In the genomic region with DNA sequence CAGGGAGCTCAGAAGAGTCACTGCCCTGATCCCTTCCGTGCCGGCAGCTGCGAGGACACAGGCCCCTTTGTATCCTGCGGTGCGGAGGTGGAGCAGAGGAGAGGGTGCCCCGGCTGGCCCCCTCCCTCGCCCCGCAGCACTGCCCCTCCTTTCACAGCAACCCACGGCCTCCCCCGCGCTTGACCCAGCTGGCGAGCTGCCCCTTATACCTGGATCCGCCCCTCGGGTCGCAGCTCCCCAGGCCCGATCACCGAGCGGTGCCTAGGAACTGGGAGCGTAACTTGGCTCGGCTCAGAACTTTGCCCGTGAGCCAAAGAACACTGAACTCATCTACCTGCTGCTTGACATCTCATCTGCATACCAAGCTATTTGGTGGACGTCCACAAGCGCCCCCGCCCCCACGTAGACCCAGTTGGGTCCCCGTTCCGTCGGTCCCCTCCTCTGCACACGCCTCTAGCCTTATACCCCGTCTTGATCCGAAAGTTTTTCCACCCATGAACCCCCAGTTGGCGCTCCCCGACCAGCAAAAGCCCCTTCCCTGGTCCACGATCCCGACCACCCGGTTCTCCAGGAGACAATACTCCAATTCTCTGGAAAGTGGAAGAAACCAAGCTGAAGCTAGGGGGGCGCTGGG, we compare ENCODE assay signal across 8 cellular contexts. TPM values are rescaled to one million over a fixed set of nuclear protein-coding genes. Genes with fewer than 3 reads are reported as not detected.
DNase-seq lines count a peak whose midpoint lies in the region; ATAC-seq, FAIRE-seq and TF ChIP-seq lines count a peak whose summit lies in the region.

No MANE protein-coding gene starts in this region.

- POLR2A ChIA-PET in A549 (lab: Yijun Ruan, JAX): interaction anchor here (0.6 to 2.5 kb wide), 26 partner anchors 10 to 725 kb away, joined by 3 to 84 read pairs (median 4); a partner anchor contains a TSS

- in situ Hi-C loops in astrocyte of the spinal cord (cut with HindIII; ENCODE audit: low sequenced_read_pairs): no loop called here

- H3K27me3 ChIP-seq in sigmoid colon: no peaks in the 10 kb centered on the region

- H3K9me3 ChIP-seq in A549: no peaks in the 10 kb centered on the region
- H3K9me3 ChIP-seq in sigmoid colon: no peaks in the 10 kb centered on the region

- H3K4me1 ChIP-seq in A549 (peaks cover 28% of the 10 kb centered on the region; the same call in 2 of the 3 replicates), sigmoid colon (peaks cover 0 to 54% (median 47%) of the 10 kb centered on the region in 4 donors)

- peaks cover 0 to 8% (median 1%) of the 10 kb centered on the region in 4 donors for H3K36me3 ChIP-seq in sigmoid colon

- DNase-seq in A549 (ENCODE audit: low read depth in 1 of 2, low spot score in 1 of 2) (peak; percentile 23 to 28), RKO (ENCODE audit: low spot score) (peak; percentile 35), astrocyte of the spinal cord (ENCODE audit: low read depth, low spot score) (no peak), hypothalamus (lab: John Stamatoyannopoulos, UW) (peak in 49 of 51 donors; percentile 53 to 94 (median 79)), sigmoid colon (peak; percentile 85), NCI-H510A treated with DMSO at 0.1 percent for 48 hours (lab: John Stamatoyannopoulos, UW) (no peak)

- H3K4me3 ChIP-seq in A549 (peak overlapping the region; percentile 80), astrocyte of the spinal cord (ENCODE audit: low read depth, low read length) (peak overlapping the region; percentile 82), sigmoid colon (peak overlapping the region; percentile 64 to 88 (median 84))

- no peak for FAIRE-seq in A549 (lab: Jason Lieb, UNC)

- H3K27ac ChIP-seq in A549: peak overlapping the region; percentile 89 to 91
- peak overlapping the region; percentile 86 to 94 (median 92) for H3K27ac ChIP-seq in sigmoid colon

- ATAC-seq in A549 (peak; percentile 65 to 74), GM18499 (IDR thresholded peaks at IDR 0.05; ENCODE audit: insufficient read depth, unreplicated experiment) (peak; percentile 4), HG02943 (IDR thresholded peaks at IDR 0.05; ENCODE audit: low read depth, unreplicated experiment) (peak; percentile 31)

- CTCF ChIA-PET in A549 (lab: Yijun Ruan, JAX): interaction anchor here (0.5 to 4.3 kb wide), 10 partner anchors 9 to 296 kb away, joined by 3 to 36 read pairs (median 6); a partner anchor contains a TSS

- TF ChIP-seq POLR2A in A549 (IDR thresholded peaks at IDR 0.05; ENCODE audit: low read length) (peak; percentile 22; the same call in 1 of the 2 replicates), sigmoid colon (IDR thresholded peaks at IDR 0.05) (no peak)

- intact Hi-C loops in sigmoid colon (cut with DNase I): loop anchor here (1.0 kb wide), 1 partner anchor 96 kb away; no protein-coding TSS in a partner anchor

- TF ChIP-seq EP300 in A549 (IDR thresholded peaks at IDR 0.05): no peak
- no peak for TF ChIP-seq EP300 in sigmoid colon (IDR thresholded peaks at IDR 0.05)

- TF ChIP-seq CTCF in A549 (IDR thresholded peaks at IDR 0.05): no peak
- TF ChIP-seq CTCF in astrocyte of the spinal cord (IDR thresholded peaks at IDR 0.05; ENCODE audit: low read depth, low read length): no peak
- no peak for TF ChIP-seq CTCF in sigmoid colon (IDR thresholded peaks at IDR 0.05)

- WGBS in A549 (ENCODE audit: missing lambda C conversion rate): under 1% methylated on average over 21 of the region's 37 CpGs
- WGBS in sigmoid colon, 2 donors: 0 to 1% methylated on average over 37 of the region's 37 CpGs

- TF ChIP-seq RAD21 in A549 (conservative IDR thresholded peaks at IDR 0.05 in 1 of 2, IDR thresholded peaks at IDR 0.05 in 1 of 2): no peak; a peak in 1 of 5 replicates

- H3K4me2 ChIP-seq in A549: peak overlapping the region; percentile 90

TF ChIP-seq in A549, 52 proteins besides CTCF, POLR2A, EP300 and RAD21:
- TF ChIP-seq, protein P1, sequence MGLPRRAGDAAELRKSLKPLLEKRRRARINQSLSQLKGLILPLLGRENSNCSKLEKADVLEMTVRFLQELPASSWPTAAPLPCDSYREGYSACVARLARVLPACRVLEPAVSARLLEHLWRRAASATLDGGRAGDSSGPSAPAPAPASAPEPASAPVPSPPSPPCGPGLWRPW (IDR thresholded peaks at IDR 0.05): no peak
- TF ChIP-seq HDAC2 (IDR thresholded peaks at IDR 0.05) (no peak), GATA3 (IDR thresholded peaks at IDR 0.05; ENCODE audit: borderline replicate concordance) (no peak), HOXB5 (CRISPR knock-in tag; IDR thresholded peaks at IDR 0.05) (no peak), TP53 (CRISPR knock-in tag; IDR thresholded peaks at IDR 0.05) (no peak), MAZ (IDR thresholded peaks at IDR 0.05; ENCODE audit: borderline replicate concordance, low read depth, low read length) (no peak), HEYL (CRISPR knock-in tag; IDR thresholded peaks at IDR 0.05) (no peak), SREBF2 (IDR thresholded peaks at IDR 0.05) (no peak), CEBPB (IDR thresholded peaks at IDR 0.05) (no peak), FOSL2 (IDR thresholded peaks at IDR 0.05) (no peak), FOSL2 (CRISPR knock-in tag; IDR thresholded peaks at IDR 0.05) (no peak), TFCP2L1 (CRISPR knock-in tag; IDR thresholded peaks at IDR 0.05) (no peak), NPAS2 (CRISPR knock-in tag; IDR thresholded peaks at IDR 0.05; ENCODE audit: borderline replicate concordance) (no peak)
- TF ChIP-seq, protein P2, sequence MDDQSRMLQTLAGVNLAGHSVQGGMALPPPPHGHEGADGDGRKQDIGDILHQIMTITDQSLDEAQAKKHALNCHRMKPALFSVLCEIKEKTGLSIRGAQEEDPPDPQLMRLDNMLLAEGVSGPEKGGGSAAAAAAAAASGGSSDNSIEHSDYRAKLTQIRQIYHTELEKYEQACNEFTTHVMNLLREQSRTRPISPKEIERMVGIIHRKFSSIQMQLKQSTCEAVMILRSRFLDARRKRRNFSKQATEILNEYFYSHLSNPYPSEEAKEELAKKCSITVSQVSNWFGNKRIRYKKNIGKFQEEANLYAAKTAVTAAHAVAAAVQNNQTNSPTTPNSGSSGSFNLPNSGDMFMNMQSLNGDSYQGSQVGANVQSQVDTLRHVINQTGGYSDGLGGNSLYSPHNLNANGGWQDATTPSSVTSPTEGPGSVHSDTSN (IDR thresholded peaks at IDR 0.05): no peak
- TF ChIP-seq, protein P3, sequence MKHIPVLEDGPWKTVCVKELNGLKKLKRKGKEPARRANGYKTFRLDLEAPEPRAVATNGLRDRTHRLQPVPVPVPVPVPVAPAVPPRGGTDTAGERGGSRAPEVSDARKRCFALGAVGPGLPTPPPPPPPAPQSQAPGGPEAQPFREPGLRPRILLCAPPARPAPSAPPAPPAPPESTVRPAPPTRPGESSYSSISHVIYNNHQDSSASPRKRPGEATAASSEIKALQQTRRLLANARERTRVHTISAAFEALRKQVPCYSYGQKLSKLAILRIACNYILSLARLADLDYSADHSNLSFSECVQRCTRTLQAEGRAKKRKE (CRISPR knock-in tag; IDR thresholded peaks at IDR 0.05; ENCODE audit: low read depth): no peak

RNA-seq across cellular contexts. Expression of a gene that starts 0.7 kb away (rescaled TPM):
- polyA plus RNA-seq in A549 (2011; rRNA removed) (11.9 and 23.6 TPM in 2 replicates), A549 (2017; fragmentation: RNase III; extraction: RNeasy Plus Mini Kit Qiagen cat#74134 plus additional on column Dnase treatment) (23.6 to 30.4 TPM (median 29.5 TPM) in 3 replicates), sigmoid colon (10 to 100 TPM; 13.2 to 27.2 (median 14.4) TPM)
- polyA plus RNA-seq in A549 (2012; cell fraction: cytosol; rRNA removed): 7.0 and 9.2 TPM in 2 replicates
- polyA plus RNA-seq in A549 (2012; cell fraction: nucleus; rRNA removed): 5.0 and 10.8 TPM in 2 replicates
- polyA minus RNA-seq in A549 (2011; rRNA and poly(A)+ RNA removed): 14.5 and 14.6 TPM in 2 replicates
- 10 to 100 TPM; 19.0 to 31.3 (median 25.4) TPM for total RNA-seq in sigmoid colon

RNA-seq across cellular contexts. Expression of a gene that starts 12.2 kb away (rescaled TPM):
- polyA plus RNA-seq in A549 (2011; rRNA removed): 93.6 and 138 TPM in 2 replicates
- polyA plus RNA-seq in A549 (2012; cell fraction: cytosol; rRNA removed): 81.1 and 93.2 TPM in 2 replicates
- polyA plus RNA-seq in A549 (2012; cell fraction: nucleus; rRNA removed): 36.1 and 50.3 TPM in 2 replicates
- polyA plus RNA-seq in A549 (2017; fragmentation: RNase III; extraction: RNeasy Plus Mini Kit Qiagen cat#74134 plus additional on column Dnase treatment): 73.5 to 82.9 TPM (median 79.0 TPM) in 3 replicates
- 140 and 169 TPM in 2 replicates for polyA minus RNA-seq in A549 (2011; rRNA and poly(A)+ RNA removed)
- 10 to 100 TPM in 2 of 4 donors, 1 to 10 TPM in 2; 9.1 to 18.1 (median 12.0) TPM for total RNA-seq in sigmoid colon
- polyA plus RNA-seq in sigmoid colon: 10 to 100 TPM; 18.0 to 64.6 (median 32.4) TPM

RNA-seq across cellular contexts. Expression of a gene that starts 12.6 kb away (rescaled TPM):
- 164 and 198 TPM in 2 replicates for polyA plus RNA-seq in A549 (2011; rRNA removed)
- 58.7 and 76.4 TPM in 2 replicates for polyA plus RNA-seq in A549 (2012; cell fraction: cytosol; rRNA removed)
- polyA plus RNA-seq in A549 (2012; cell fraction: nucleus; rRNA removed): 17.5 and 23.0 TPM in 2 replicates
- 116 to 126 TPM (median 123 TPM) in 3 replicates for polyA plus RNA-seq in A549 (2017; fragmentation: RNase III; extraction: RNeasy Plus Mini Kit Qiagen cat#74134 plus additional on column Dnase treatment)
- 31.3 and 37.2 TPM in 2 replicates for polyA minus RNA-seq in A549 (2011; rRNA and poly(A)+ RNA removed)
- 10 to 100 TPM; 49.0 to 81.9 (median 76.9) TPM for total RNA-seq in sigmoid colon
- polyA plus RNA-seq in sigmoid colon: 100 to 1,000 TPM in 2 of 3 donors, 10 to 100 TPM in 1; 93.1 to 106 (median 104) TPM

RNA-seq across cellular contexts. Expression of a gene that starts 12.7 kb away (rescaled TPM):
- polyA plus RNA-seq in A549 (2011; rRNA removed): 0.06 and 0.09 TPM in 2 replicates
- 0.12 and 0.15 TPM in 2 replicates for polyA plus RNA-seq in A549 (2012; cell fraction: cytosol; rRNA removed)
- polyA plus RNA-seq in A549 (2012; cell fraction: nucleus; rRNA removed): 0.22 and 0.23 TPM in 2 replicates
- 0.09 to 0.11 TPM (median 0.09 TPM) in 3 replicates for polyA plus RNA-seq in A549 (2017; fragmentation: RNase III; extraction: RNeasy Plus Mini Kit Qiagen cat#74134 plus additional on column Dnase treatment)
- polyA minus RNA-seq in A549 (2011; rRNA and poly(A)+ RNA removed): not detected in 2 replicates
- total RNA-seq in sigmoid colon: 10 to 100 TPM in 1 of 4 donors, 1 to 10 TPM in 3; 6.0 to 18.0 (median 7.5) TPM
- 1 to 10 TPM; 1.2 to 6.0 (median 2.1) TPM for polyA plus RNA-seq in sigmoid colon

Comparison
In these comparisons a context has a peak if more than half of its experiments do, and no peak if none do; other contexts are left out.
1. ATAC-seq: peak in every context shown above with its lines; median percentile 70 in A549; 31 in HG02943; 4 in GM18499.
2. DNase-seq: peak in A549 (2 of 2), RKO (single experiment), hypothalamus (49 of 51) and sigmoid colon (single experiment); none in astrocyte of the spinal cord (single experiment) and NCI-H510A treated with DMSO at 0.1 percent for 48 hours (single experiment).
3. Peak in every context shown above with its lines, with median percentiles within 50 percentile points of each other: H3K4me3 ChIP-seq.